37 cellular contexts compared by ENCODE assay signal in genomic region chr1:111116496-111116895, GRCh38.
"Had no signal": no experiment of that assay in that cellular context is flagged by ENCODE, and none has a peak within 500 bp of the region (broad histone marks: within the 10 kb centered on the region; RNA-seq: fewer than 3 reads in every experiment).

No MANE protein-coding gene starts in this region.

- FAIRE-seq: bronchial epithelial cell, TTC549 had no signal

- H3K4me1 ChIP-seq: adrenal gland, ascending aorta had no signal

- H3K4me3 ChIP-seq: adrenal gland, ascending aorta, cardiac muscle cell had no signal

- ATAC-seq: activated CD4-positive, alpha-beta T cell treated with anti-CD3 and anti-CD28 coated beads for 36 hours; activated CD4-positive, CD25-positive, alpha-beta regulatory T cell treated with anti-CD3 and anti-CD28 coated beads, Interleukin-2, amount 50 U/mL, for 24 hours; activated CD8-positive, alpha-beta memory T cell treated with anti-CD3 and anti-CD28 coated beads, Interleukin-2, amount 10 ng/mL, durations not matched to agents 7 days and 5 days; activated CD8-positive, alpha-beta T cell treated with anti-CD3 and anti-CD28 coated beads, Interleukin-2, amount 10 ng/mL, durations not matched to agents 7 days and 5 days; activated naive CD4-positive, alpha-beta T cell treated with anti-CD3 and anti-CD28 coated beads, Interleukin-2, amount 50 U/mL, for 72 hours; activated T-helper 17 cell treated with anti-CD3 and anti-CD28 coated beads, Interleukin-2, amount 50 U/mL, for 72 hours had no signal

- DNase-seq: activated CD4-positive, alpha-beta memory T cell treated with anti-CD3 and anti-CD28 coated beads, Interleukin-2, amount 10 ng/mL, durations not matched to agents 7 days and 5 days; activated CD4-positive, alpha-beta T cell treated with anti-CD3 and anti-CD28 coated beads for 1 hour; activated CD4-positive, alpha-beta T cell treated with anti-CD3 and anti-CD28 coated beads for 36 hours; activated CD4-positive, alpha-beta T cell treated with anti-CD3 and anti-CD28 coated beads for 48 hours; activated CD4-positive, alpha-beta T cell treated with anti-CD3 and anti-CD28 coated beads, Interleukin-2, amount 10 ng/mL, durations not matched to agents 7 days and 5 days; activated CD4-positive, alpha-beta T cell treated with anti-CD3 and anti-CD28 coated beads, Interleukin-2, amount 50 U/mL, for 48 hours; activated CD4-positive, CD25-positive, alpha-beta regulatory T cell; activated CD8-positive, alpha-beta memory T cell treated with anti-CD3 and anti-CD28 coated beads for 24 hours; activated CD8-positive, alpha-beta memory T cell treated with anti-CD3 and anti-CD28 coated beads, Interleukin-2, amount 10 ng/mL, durations not matched to agents 7 days and 5 days; activated CD8-positive, alpha-beta memory T cell treated with anti-CD3 and anti-CD28 coated beads, Interleukin-2, amount 50 U/mL, for 48 hours; activated CD8-positive, alpha-beta T cell treated with anti-CD3 and anti-CD28 coated beads, Interleukin-2, amount 10 ng/mL, durations not matched to agents 7 days and 5 days; activated effector memory CD4-positive, alpha-beta T cell treated with anti-CD3 and anti-CD28 coated beads, Interleukin-2, amount 50 U/mL, for 16 hours; activated gamma-delta T cell treated with Interleukin-2 at 50 U/mL for 16 hours; activated naive CD4-positive, alpha-beta T cell; activated naive CD4-positive, alpha-beta T cell treated with anti-CD3 and anti-CD28 coated beads for 36 hours; activated naive CD4-positive, alpha-beta T cell treated with anti-CD3 and anti-CD28 coated beads, Interleukin-2, amount 50 U/mL, for 16 hours; activated naive CD8-positive, alpha-beta T cell treated with anti-CD3 and anti-CD28 coated beads for 36 hours; activated T-cell treated with anti-CD3 and anti-CD28 coated beads, Interleukin-2, amount 50 U/mL, for 24 hours; activated T-cell treated with anti-CD3 and anti-CD28 coated beads, Interleukin-2, amount 50 U/mL, for 48 hours; adrenal gland; amniotic stem cell; caudate nucleus; cerebellar nuclear complex; T-helper 2 cell; T-helper 9 cell had no signal

- H3K4me1 Mint-ChIP-seq: activated CD4-positive, alpha-beta T cell treated with anti-CD3 and anti-CD28 coated beads for 36 hours; activated CD4-positive, alpha-beta T cell treated with anti-CD3 and anti-CD28 coated beads, Interleukin-2, amount 10 ng/mL, durations not matched to agents 7 days and 5 days; activated CD8-positive, alpha-beta memory T cell treated with anti-CD3 and anti-CD28 coated beads, Interleukin-2, amount 10 ng/mL, durations not matched to agents 7 days and 5 days; activated T-helper 17 cell treated with anti-CD3 and anti-CD28 coated beads, Interleukin-2, amount 50 U/mL, for 72 hours; brain had no signal

- H3K9me3 Mint-ChIP-seq: activated CD4-positive, alpha-beta memory T cell treated with anti-CD3 and anti-CD28 coated beads, Interleukin-2, amount 10 ng/mL, durations not matched to agents 7 days and 5 days; activated CD4-positive, alpha-beta T cell treated with anti-CD3 and anti-CD28 coated beads, Interleukin-2, amount 10 ng/mL, durations not matched to agents 7 days and 5 days; activated naive CD4-positive, alpha-beta T cell treated with anti-CD3 and anti-CD28 coated beads for 36 hours; activated naive CD4-positive, alpha-beta T cell treated with anti-CD3 and anti-CD28 coated beads, Interleukin-2, amount 50 U/mL, for 72 hours; activated naive CD8-positive, alpha-beta T cell treated with anti-CD3 and anti-CD28 coated beads for 36 hours; activated T-cell treated with anti-CD3 and anti-CD28 coated beads, Interleukin-2, amount 50 U/mL, for 24 hours; activated T-helper 17 cell treated with anti-CD3 and anti-CD28 coated beads, Interleukin-2, amount 50 U/mL, for 72 hours; brain; central memory CD8-positive, alpha-beta T cell; T-helper 1 cell treated with Interleukin-12 subunit alpha and Interleukin-12 subunit beta and Interleukin-4 antibody, amounts not matched to agents 30 μg/mL and 1 μg/mL, for 36 hours; T-helper 2 cell treated with Interferon-gamma antibody and Interleukin-4, amounts not matched to agents 5 μg/mL and 100 μg/mL, for 36 hours had no signal

- H3K27me3 ChIP-seq: adrenal gland, ascending aorta, cardiac muscle cell had no signal

- H3K9me3 ChIP-seq: adrenal gland, ascending aorta had no signal

- H3K4me3 Mint-ChIP-seq: activated CD4-positive, alpha-beta memory T cell treated with anti-CD3 and anti-CD28 coated beads, Interleukin-2, amount 10 ng/mL, durations not matched to agents 7 days and 5 days; activated CD4-positive, alpha-beta T cell treated with anti-CD3 and anti-CD28 coated beads for 36 hours; activated CD4-positive, alpha-beta T cell treated with anti-CD3 and anti-CD28 coated beads, Interleukin-2, amount 10 ng/mL, durations not matched to agents 7 days and 5 days; activated CD8-positive, alpha-beta memory T cell treated with anti-CD3 and anti-CD28 coated beads, Interleukin-2, amount 10 ng/mL, durations not matched to agents 7 days and 5 days; activated CD8-positive, alpha-beta T cell treated with anti-CD3 and anti-CD28 coated beads, Interleukin-2, amount 10 ng/mL, durations not matched to agents 7 days and 5 days; activated naive CD4-positive, alpha-beta T cell treated with anti-CD3 and anti-CD28 coated beads for 36 hours; activated naive CD8-positive, alpha-beta T cell treated with anti-CD3 and anti-CD28 coated beads for 36 hours; activated T-cell treated with anti-CD3 and anti-CD28 coated beads, Interleukin-2, amount 50 U/mL, for 24 hours; activated T-helper 17 cell treated with anti-CD3 and anti-CD28 coated beads, Interleukin-2, amount 50 U/mL, for 72 hours; brain; central memory CD8-positive, alpha-beta T cell; T-helper 1 cell treated with Interleukin-12 subunit alpha and Interleukin-12 subunit beta and Interleukin-4 antibody, amounts not matched to agents 30 μg/mL and 1 μg/mL, for 36 hours; T-helper 2 cell treated with Interferon-gamma antibody and Interleukin-4, amounts not matched to agents 5 μg/mL and 100 μg/mL, for 36 hours had no signal

- H3K27ac Mint-ChIP-seq: activated CD4-positive, alpha-beta memory T cell treated with anti-CD3 and anti-CD28 coated beads, Interleukin-2, amount 10 ng/mL, durations not matched to agents 7 days and 5 days; activated CD4-positive, alpha-beta T cell treated with anti-CD3 and anti-CD28 coated beads for 36 hours; activated CD4-positive, alpha-beta T cell treated with anti-CD3 and anti-CD28 coated beads, Interleukin-2, amount 10 ng/mL, durations not matched to agents 7 days and 5 days; activated CD8-positive, alpha-beta memory T cell treated with anti-CD3 and anti-CD28 coated beads, Interleukin-2, amount 10 ng/mL, durations not matched to agents 7 days and 5 days; activated CD8-positive, alpha-beta T cell treated with anti-CD3 and anti-CD28 coated beads, Interleukin-2, amount 10 ng/mL, durations not matched to agents 7 days and 5 days; activated naive CD4-positive, alpha-beta T cell treated with anti-CD3 and anti-CD28 coated beads for 36 hours; activated naive CD4-positive, alpha-beta T cell treated with anti-CD3 and anti-CD28 coated beads, Interleukin-2, amount 50 U/mL, for 72 hours; activated naive CD8-positive, alpha-beta T cell treated with anti-CD3 and anti-CD28 coated beads for 36 hours; activated T-cell treated with anti-CD3 and anti-CD28 coated beads, Interleukin-2, amount 50 U/mL, for 24 hours; activated T-helper 17 cell treated with anti-CD3 and anti-CD28 coated beads, Interleukin-2, amount 50 U/mL, for 72 hours; brain; T-helper 1 cell treated with Interleukin-12 subunit alpha and Interleukin-12 subunit beta and Interleukin-4 antibody, amounts not matched to agents 30 μg/mL and 1 μg/mL, for 36 hours; T-helper 2 cell treated with Interferon-gamma antibody and Interleukin-4, amounts not matched to agents 5 μg/mL and 100 μg/mL, for 36 hours had no signal

- H3K27me3 Mint-ChIP-seq: activated CD4-positive, alpha-beta memory T cell treated with anti-CD3 and anti-CD28 coated beads, Interleukin-2, amount 10 ng/mL, durations not matched to agents 7 days and 5 days; activated CD4-positive, alpha-beta T cell treated with anti-CD3 and anti-CD28 coated beads for 36 hours; activated CD4-positive, alpha-beta T cell treated with anti-CD3 and anti-CD28 coated beads, Interleukin-2, amount 10 ng/mL, durations not matched to agents 7 days and 5 days; activated CD8-positive, alpha-beta memory T cell treated with anti-CD3 and anti-CD28 coated beads, Interleukin-2, amount 10 ng/mL, durations not matched to agents 7 days and 5 days; activated naive CD8-positive, alpha-beta T cell treated with anti-CD3 and anti-CD28 coated beads for 36 hours; activated T-cell treated with anti-CD3 and anti-CD28 coated beads, Interleukin-2, amount 50 U/mL, for 24 hours; activated T-helper 17 cell treated with anti-CD3 and anti-CD28 coated beads, Interleukin-2, amount 50 U/mL, for 72 hours; brain; central memory CD8-positive, alpha-beta T cell had no signal

- H3K27ac ChIP-seq: adrenal gland, ascending aorta, cardiac muscle cell, VCaP had no signal
